10 cellular contexts compared by ENCODE assay signal in the genomic region with DNA sequence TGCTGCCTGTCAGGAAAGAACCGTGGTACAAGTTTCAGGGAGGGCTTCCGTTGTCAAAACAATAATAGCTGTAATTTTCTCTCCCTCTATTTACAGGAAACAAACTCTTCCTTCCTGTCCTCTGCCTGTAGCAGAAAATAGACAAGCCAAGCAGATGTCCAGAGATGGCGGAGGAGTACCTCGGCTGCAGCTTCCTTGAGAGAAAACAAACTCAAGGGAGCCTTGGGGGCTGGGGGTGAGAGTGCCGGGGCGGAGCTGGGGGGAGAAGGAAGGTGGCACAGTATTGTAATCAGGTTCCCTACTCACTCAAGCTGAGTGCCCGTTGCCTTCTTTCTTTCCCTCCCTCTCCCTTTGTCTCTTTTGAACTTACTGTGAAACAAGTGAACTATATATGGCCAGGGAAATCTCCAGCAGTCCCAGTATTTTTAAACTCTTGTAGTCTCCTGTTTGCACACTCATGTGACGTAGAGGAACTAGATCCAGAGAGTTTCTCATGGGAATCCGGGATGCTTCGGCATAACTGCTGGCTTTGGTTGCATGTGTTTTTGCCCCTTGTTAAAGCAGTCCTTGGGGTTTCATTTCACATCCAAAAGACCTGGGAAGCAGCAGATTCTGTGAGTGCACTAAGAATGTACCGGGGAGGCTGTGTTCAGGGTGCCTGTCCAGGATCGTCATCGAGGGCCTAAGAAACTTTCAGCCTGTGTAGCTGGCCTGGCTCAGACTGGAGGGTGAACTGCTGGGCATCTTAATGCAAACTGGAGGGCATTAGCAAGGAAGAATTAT. TPM values are rescaled to one million over a fixed set of nuclear protein-coding genes. Genes with fewer than 3 reads are reported as not detected.
DNase-seq lines count a peak whose midpoint lies in the region; ATAC-seq, FAIRE-seq and TF ChIP-seq lines count a peak whose summit lies in the region.
"Had no signal": no experiment of that assay in that cellular context is flagged by ENCODE, and none has a peak within 500 bp of the region (broad histone marks: within the 10 kb centered on the region; RNA-seq: fewer than 3 reads in every experiment).

No MANE protein-coding gene starts in this region.

- H3K27ac ChIP-seq in BLaER1 treated with 17β-estradiol and CSF1 and Interleukin-3, amounts not matched to agents 10 nM and 100 nM = peak overlapping the region; percentile 77 to 98 (median 93)
- H3K27ac ChIP-seq in endothelial cell of umbilical vein (ENCODE audit: insufficient read depth, low read depth, low read length) = no peak overlapping the region
- H3K27ac ChIP-seq: VCaP had no signal

- no peaks in the 10 kb centered on the region for H3K9me1 ChIP-seq in endothelial cell of umbilical vein (replicated peaks; ENCODE audit: control insufficient read depth, extremely low read depth, insufficient read depth, low read length)

- CTCF ChIA-PET in endothelial cell of umbilical vein (lab: Charles Lee) = no interaction called here

- intact Hi-C loops in endothelial cell of umbilical vein (cut with micrococcal nuclease) = no loop called here
- intact Hi-C loops in head of caudate nucleus (cut with DNase I) = no loop called here

- POLR2A ChIA-PET in endothelial cell of umbilical vein (lab: Charles Lee) = no interaction called here

- peak overlapping the region; percentile 35 to 65 (median 54) for H3K4me3 ChIP-seq in BLaER1 treated with 17β-estradiol and CSF1 and Interleukin-3, amounts not matched to agents 10 nM and 100 nM
- no peak overlapping the region for H3K4me3 ChIP-seq in endothelial cell of umbilical vein (replicated peaks in 1 of 3; ENCODE audit: insufficient read depth in 1 of 3, low read depth in 1 of 3, low read length in 3 of 3)

- dilution Hi-C loops in endothelial cell of umbilical vein (cut with MboI; ENCODE audit: extremely low pct_ligation_motif_present, low sequenced_read_pairs) = no loop called here

- H3K4me2 ChIP-seq in BLaER1 treated with 17β-estradiol and CSF1 and Interleukin-3, amounts not matched to agents 10 nM and 100 nM = peak overlapping the region; percentile 88 to 96 (median 94)
- H3K4me2 ChIP-seq in endothelial cell of umbilical vein (ENCODE audit: insufficient read depth, low read length) = no peak overlapping the region

- H3K27me3 ChIP-seq in BLaER1 treated with 17β-estradiol and CSF1 and Interleukin-3, amounts not matched to agents 10 nM and 100 nM = no peaks in the 10 kb centered on the region
- H3K27me3 ChIP-seq in endothelial cell of umbilical vein (ENCODE audit: control insufficient read depth in 2 of 2, insufficient read depth in 2 of 2, low read length in 2 of 2) = peaks cover 13 to 22% of the 10 kb centered on the region in 2 experiments
- H3K27me3 ChIP-seq: upper lobe of left lung had no signal

- no peak for TF ChIP-seq POLR2A in endothelial cell of umbilical vein (IDR thresholded peaks at IDR 0.05; ENCODE audit: low read depth, low read length)

- DNase-seq in endothelial cell of umbilical vein (ENCODE audit: low read depth, low spot score) = no peak
- DNase-seq in NCI-H526 (lab: John Stamatoyannopoulos, UW) = no peak
- no peak for DNase-seq in head of caudate nucleus
- DNase-seq in ecto neural progenitor cell (ENCODE audit: low spot score) = no peak
- DNase-seq in amniotic stem cell (lab: John Stamatoyannopoulos, UW) = no peak
- DNase-seq: upper lobe of left lung had no signal

- peak overlapping the region; percentile 42 for H2AFZ ChIP-seq in endothelial cell of umbilical vein (ENCODE audit: low read depth, low read length)

- no peaks in the 10 kb centered on the region for H4K20me1 ChIP-seq in BLaER1 treated with 17β-estradiol and CSF1 and Interleukin-3, amounts not matched to agents 10 nM and 100 nM
- no peaks in the 10 kb centered on the region for H4K20me1 ChIP-seq in endothelial cell of umbilical vein (replicated peaks; ENCODE audit: control insufficient read depth, extremely low read depth, insufficient read depth, low read length)

- ATAC-seq in GM21360 (IDR thresholded peaks at IDR 0.05; ENCODE audit: unreplicated experiment) (peak; percentile 50), HG03469 (IDR thresholded peaks at IDR 0.05; ENCODE audit: unreplicated experiment) (peak; percentile 32)

- H3K36me3 ChIP-seq in BLaER1 treated with 17β-estradiol and CSF1 and Interleukin-3, amounts not matched to agents 10 nM and 100 nM = no peaks in the 10 kb centered on the region
- no peaks in the 10 kb centered on the region for H3K36me3 ChIP-seq in endothelial cell of umbilical vein (ENCODE audit: control insufficient read depth in 2 of 2, extremely low read depth in 1 of 2, insufficient read depth in 2 of 2, low read length in 2 of 2)
- H3K36me3 ChIP-seq: upper lobe of left lung had no signal

- peaks cover 29 to 63% (median 60%) of the 10 kb centered on the region in 10 experiments for H3K4me1 ChIP-seq in BLaER1 treated with 17β-estradiol and CSF1 and Interleukin-3, amounts not matched to agents 10 nM and 100 nM
- H3K4me1 ChIP-seq in endothelial cell of umbilical vein (ENCODE audit: control insufficient read depth, extremely low read depth, insufficient read depth, low read length) = peaks cover 2% of the 10 kb centered on the region

- no peaks in the 10 kb centered on the region for H3K79me2 ChIP-seq in endothelial cell of umbilical vein (ENCODE audit: control insufficient read depth, insufficient read depth, low read length)

- peaks cover 0 to 18% (median 8%) of the 10 kb centered on the region in 11 experiments; a peak in 10 of 22 replicates for H3K9me3 ChIP-seq in BLaER1 treated with 17β-estradiol and CSF1 and Interleukin-3, amounts not matched to agents 10 nM and 100 nM (replicated peaks in 1 of 11)
- no peaks in the 10 kb centered on the region for H3K9me3 ChIP-seq in endothelial cell of umbilical vein (replicated peaks; ENCODE audit: control insufficient read depth, insufficient read depth, low read length)
- H3K9me3 ChIP-seq: upper lobe of left lung had no signal

- no TSS peak for BruUV-seq in endothelial cell of umbilical vein (replicated peaks; lab: Mats Ljungman, UMichigan)

- FAIRE-seq in endothelial cell of umbilical vein (lab: Jason Lieb, UNC) = peak; percentile 47

- TF ChIP-seq CTCF in endothelial cell of umbilical vein (IDR thresholded peaks at IDR 0.05; ENCODE audit: extremely low read depth in 1 of 2, insufficient read depth in 1 of 2, low read depth in 1 of 2, low read length in 2 of 2) = no peak

- peak overlapping the region; percentile 72 to 90 (median 84) for H3K9ac ChIP-seq in BLaER1 treated with 17β-estradiol and CSF1 and Interleukin-3, amounts not matched to agents 10 nM and 100 nM
- H3K9ac ChIP-seq in endothelial cell of umbilical vein (replicated peaks; ENCODE audit: extremely low read depth, insufficient read depth, low read length) = no peak overlapping the region

TF ChIP-seq in endothelial cell of umbilical vein, 7 proteins besides CTCF, POLR2A, EP300 and RAD21:
- TF ChIP-seq, protein P1, sequence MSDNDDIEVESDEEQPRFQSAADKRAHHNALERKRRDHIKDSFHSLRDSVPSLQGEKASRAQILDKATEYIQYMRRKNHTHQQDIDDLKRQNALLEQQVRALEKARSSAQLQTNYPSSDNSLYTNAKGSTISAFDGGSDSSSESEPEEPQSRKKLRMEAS (IDR thresholded peaks at IDR 0.05; ENCODE audit: insufficient read depth, insufficient read length) = no peak
- TF ChIP-seq FOS (IDR thresholded peaks at IDR 0.05; ENCODE audit: borderline replicate concordance, insufficient read depth, low read length) (no peak), POLR2AphosphoS5 (IDR thresholded peaks at IDR 0.05; ENCODE audit: insufficient read depth, low read depth, low read length) (no peak), MYC (IDR thresholded peaks at IDR 0.05; ENCODE audit: low read depth, low read length) (no peak), JUN (IDR thresholded peaks at IDR 0.05; ENCODE audit: borderline replicate concordance, insufficient read depth, insufficient read length, low read depth) (no peak), EZH2 (IDR thresholded peaks at IDR 0.05; ENCODE audit: borderline replicate concordance, low read depth, low read length, severe bottlenecking) (no peak), GATA2 (IDR thresholded peaks at IDR 0.05; ENCODE audit: insufficient read depth, insufficient read length, low read depth, low read length) (no peak)

RNA-seq across cellular contexts. Expression of gene HDDC2, which starts 44.6 kb away (rescaled TPM):
- 12.6 and 13.6 TPM in 2 replicates for total RNA-seq in endothelial cell of umbilical vein
- 13.6 and 17.6 TPM in 2 replicates for polyA plus RNA-seq in endothelial cell of umbilical vein
- polyA plus RNA-seq in endothelial cell of umbilical vein (2011; cell fraction: cytosol; rRNA removed) = 23.6 and 26.8 TPM in 2 replicates
- polyA plus RNA-seq in endothelial cell of umbilical vein (2011; cell fraction: nucleus; rRNA removed) = 9.1 and 11.0 TPM in 2 replicates
- 11.4 and 19.6 TPM in 2 replicates for polyA plus RNA-seq in endothelial cell of umbilical vein (2012)
- polyA minus RNA-seq in endothelial cell of umbilical vein = 11.6 and 15.6 TPM in 2 replicates
- 16.2 TPM for polyA minus RNA-seq in endothelial cell of umbilical vein (2011; cell fraction: cytosol; rRNA and poly(A)+ RNA removed)
- polyA minus RNA-seq in endothelial cell of umbilical vein (2011; cell fraction: nucleus; rRNA and poly(A)+ RNA removed) = 4.6 and 5.3 TPM in 2 replicates

Comparison
In these comparisons a context has a peak if more than half of its experiments do, and no peak if none do; other contexts are left out.
1. H3K4me3 ChIP-seq: peak in BLaER1 treated with 17β-estradiol and CSF1 and Interleukin-3, amounts not matched to agents 10 nM and 100 nM (10 of 10); none in endothelial cell of umbilical vein (0 of 3).